In the genomic region with DNA sequence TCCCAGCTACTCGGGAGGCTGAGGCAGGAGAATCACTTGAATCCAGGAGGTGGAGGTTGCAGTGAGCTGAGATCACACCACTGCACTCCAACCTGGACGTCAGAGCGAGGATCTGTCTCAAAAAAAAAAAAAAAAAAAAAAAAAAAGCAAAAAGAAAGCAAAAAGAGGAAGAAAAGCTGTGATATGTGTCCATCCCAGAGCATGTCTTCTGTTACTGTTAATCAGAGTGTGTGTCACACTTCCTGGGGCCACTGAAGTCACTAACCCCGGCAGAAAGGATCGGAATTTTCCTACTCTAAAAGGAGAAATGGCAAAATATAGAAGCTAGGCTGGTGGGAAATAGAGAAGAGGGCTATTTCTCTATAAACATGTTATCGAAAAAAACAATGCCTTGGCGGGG, we compare ENCODE assay signal across 13 cellular contexts. TPM values are rescaled to one million over a fixed set of nuclear protein-coding genes. Genes with fewer than 3 reads are reported as not detected.
DNase-seq lines count a peak whose midpoint lies in the region; ATAC-seq, FAIRE-seq and TF ChIP-seq lines count a peak whose summit lies in the region.
"Had no signal": no experiment of that assay in that cellular context is flagged by ENCODE, and none has a peak within 500 bp of the region (broad histone marks: within the 10 kb centered on the region; RNA-seq: fewer than 3 reads in every experiment).

No MANE protein-coding gene starts in this region.

- H3K36me3 ChIP-seq in GM12878 (ENCODE audit: control insufficient read depth in 2 of 2, insufficient read depth in 2 of 2, low read length in 1 of 2): peaks cover 5 to 10% of the 10 kb centered on the region in 2 experiments; a peak in 3 of 4 replicates

- peak; percentile 43 for ATAC-seq in GM12878
- ATAC-seq in GM19467 (IDR thresholded peaks at IDR 0.05; ENCODE audit: unreplicated experiment): no peak
- ATAC-seq: psoas muscle had no signal

- no TSS peak for BruUV-seq in GM12878 (replicated peaks; lab: Mats Ljungman, UMichigan)

- peak overlapping the region; percentile 61 for H3K27ac ChIP-seq in GM12878 (ENCODE audit: control insufficient read depth, insufficient read depth)
- H3K27ac ChIP-seq: C4-2B, psoas muscle had no signal

- DNase-seq in GM10248 (ENCODE audit: extremely low spot score): peak; percentile 64
- DNase-seq in NB4 (ENCODE audit: low read depth): peak; percentile 79
- DNase-seq in GM12878 (ENCODE audit: low read depth, low spot score): no peak
- DNase-seq in pons (ENCODE audit: low spot score): peak; percentile 74
- no peak for DNase-seq in NCI-H748 (lab: John Stamatoyannopoulos, UW; ENCODE audit: unreplicated experiment)
- DNase-seq in cerebellar nuclear complex (lab: John Stamatoyannopoulos, UW): no peak
- DNase-seq in activated CD4-positive, alpha-beta T cell treated with anti-CD3 and anti-CD28 coated beads, Interleukin-2, amount 50 U/mL, for 1 hour: no peak
- DNase-seq: activated CD4-positive, alpha-beta T cell treated with anti-CD3 and anti-CD28 coated beads, Interleukin-2, amount 50 U/mL, for 4 hours; activated effector memory CD4-positive, alpha-beta T cell treated with Interleukin-2 at 50 U/mL for 16 hours; psoas muscle had no signal

- SMC1A ChIA-PET in GM12878 (lab: Charles Lee; ENCODE audit: uncharacterized antibody, unreplicated experiment): interaction anchor here (1.6 to 2.0 kb wide), 3 partner anchors 9 to 13 kb away, joined by 4 to 8 read pairs (median 5); no protein-coding TSS in a partner anchor

- 23% methylated on average over 7 of the region's 7 CpGs for WGBS in GM12878 (ENCODE audit: insufficient coverage, insufficient replicate concordance, low lambda C conversion rate, missing lambda C conversion rate)

- no peak for TF ChIP-seq RAD21 in GM12878 (IDR thresholded peaks at IDR 0.05; ENCODE audit: insufficient read depth, low read depth, low read length)

- RAD21 ChIA-PET in GM12878 (lab: Charles Lee; ENCODE audit: unreplicated experiment): interaction anchor here (0.6 to 1.6 kb wide), 6 partner anchors 10 to 59 kb away, joined by 3 to 17 read pairs (median 5); partner anchors contain the start of gene PIK3AP1

- CTCF ChIA-PET in GM10248 (lab: Yijun Ruan, JAX) (interaction anchor here (1.1 to 2.6 kb wide), 2 partner anchors 9 to 10 kb away, joined by 3 to 9 read pairs; no protein-coding TSS in a partner anchor), GM12878 (lab: Yijun Ruan, JAX) (interaction anchor here (0.6 to 1.6 kb wide), 7 partner anchors 8 to 156 kb away, joined by 3 to 6 read pairs (median 3); no protein-coding TSS in a partner anchor)

- no peak overlapping the region for H3K4me3 ChIP-seq in NB4 (ENCODE audit: low read depth, low read length)
- peak overlapping the region; percentile 62; the same call in 1 of the 2 replicates for H3K4me3 ChIP-seq in GM12878
- H3K4me3 ChIP-seq: psoas muscle had no signal

- intact Hi-C loops in GM12878 (cut with micrococcal nuclease; ENCODE audit: unreplicated experiment): no loop called here

- TF ChIP-seq POLR2A in NB4 (IDR thresholded peaks at IDR 0.05; ENCODE audit: extremely low read depth, insufficient read length): no peak
- TF ChIP-seq POLR2A in GM12878 (IDR thresholded peaks at IDR 0.05; ENCODE audit: low read depth, low read length): no peak

- H3K79me2 ChIP-seq in GM12878 (ENCODE audit: control insufficient read depth, insufficient read depth, low read length): peaks cover 40% of the 10 kb centered on the region

- H3K9ac ChIP-seq in GM12878 (ENCODE audit: control insufficient read depth, insufficient read depth, low read length): 0 out of 2 replicates have a peak overlapping the region, but pooled peaks have one; percentile 19

- peaks cover 37% of the 10 kb centered on the region for H3K4me1 ChIP-seq in GM12878 (ENCODE audit: control insufficient read depth, insufficient read depth, low read length)
- H3K4me1 ChIP-seq: psoas muscle had no signal

- no peak for TF ChIP-seq EP300 in GM12878 (IDR thresholded peaks at IDR 0.05; ENCODE audit: borderline replicate concordance in 1 of 2, control insufficient read depth in 1 of 2, low read depth in 2 of 2, low read length in 2 of 2)

- POLR2A ChIA-PET in GM10248 (lab: Yijun Ruan, JAX): interaction anchor here (0.6 to 0.8 kb wide), 3 partner anchors 29 to 153 kb away, joined by 3 to 13 read pairs (median 6); no protein-coding TSS in a partner anchor
- POLR2A ChIA-PET in GM12878 (lab: Charles Lee): interaction anchor here (0.6 to 1.4 kb wide), 10 partner anchors 9 to 925 kb away, joined by 3 to 11 read pairs (median 4); no protein-coding TSS in a partner anchor

- no peaks in the 10 kb centered on the region; the same call in 2 of the 3 replicates for H3K9me3 ChIP-seq in GM12878 (replicated peaks; ENCODE audit: control insufficient read depth, insufficient read depth, low read length)
- H3K9me3 ChIP-seq: psoas muscle had no signal

- no peak overlapping the region for H2AFZ ChIP-seq in GM12878 (ENCODE audit: control insufficient read depth, low read depth, low read length)

- in situ Hi-C loops in GM12878 (cut with MboI): no loop called here

- no peak for FAIRE-seq in GM12878 (lab: Jason Lieb, UNC)

- TF ChIP-seq CTCF in GM10248 (IDR thresholded peaks at IDR 0.05; ENCODE audit: control extremely low read depth, extremely low read depth, low read depth, missing control alignments) (no peak), NB4 (IDR thresholded peaks at IDR 0.05; ENCODE audit: low read depth, low read length) (no peak), GM12878 (IDR thresholded peaks at IDR 0.05 in 2 of 3, conservative IDR thresholded peaks at IDR 0.05 in 1 of 3; ENCODE audit: control insufficient read depth in 2 of 3, extremely low read depth in 1 of 3, insufficient read depth in 1 of 3, low read depth in 3 of 3, low read length in 3 of 3) (no peak)

- H4K20me1 ChIP-seq in GM12878 (ENCODE audit: control insufficient read depth, insufficient read depth): no peaks in the 10 kb centered on the region

- H3K4me2 ChIP-seq in GM12878 (ENCODE audit: control insufficient read depth, insufficient read depth): peak overlapping the region; percentile 61; the same call in 1 of the 2 replicates

- no peaks in the 10 kb centered on the region for H3K27me3 ChIP-seq in GM12878 (replicated peaks in 1 of 2; ENCODE audit: control insufficient read depth in 2 of 2, insufficient read depth in 2 of 2, low read length in 1 of 2)

TF ChIP-seq in GM12878, 131 proteins besides CTCF, POLR2A, EP300 and RAD21 (continues in another document):
- TF ChIP-seq, protein P1, sequence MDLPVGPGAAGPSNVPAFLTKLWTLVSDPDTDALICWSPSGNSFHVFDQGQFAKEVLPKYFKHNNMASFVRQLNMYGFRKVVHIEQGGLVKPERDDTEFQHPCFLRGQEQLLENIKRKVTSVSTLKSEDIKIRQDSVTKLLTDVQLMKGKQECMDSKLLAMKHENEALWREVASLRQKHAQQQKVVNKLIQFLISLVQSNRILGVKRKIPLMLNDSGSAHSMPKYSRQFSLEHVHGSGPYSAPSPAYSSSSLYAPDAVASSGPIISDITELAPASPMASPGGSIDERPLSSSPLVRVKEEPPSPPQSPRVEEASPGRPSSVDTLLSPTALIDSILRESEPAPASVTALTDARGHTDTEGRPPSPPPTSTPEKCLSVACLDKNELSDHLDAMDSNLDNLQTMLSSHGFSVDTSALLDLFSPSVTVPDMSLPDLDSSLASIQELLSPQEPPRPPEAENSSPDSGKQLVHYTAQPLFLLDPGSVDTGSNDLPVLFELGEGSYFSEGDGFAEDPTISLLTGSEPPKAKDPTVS (IDR thresholded peaks at IDR 0.05; ENCODE audit: low read depth, low read length): no peak
- TF ChIP-seq FOXM1 (IDR thresholded peaks at IDR 0.05; ENCODE audit: low read depth, low read length) (no peak), NBN (IDR thresholded peaks at IDR 0.05) (peak; percentile 72; the same call in 1 of the 2 replicates), USF1 (IDR thresholded peaks at IDR 0.05; ENCODE audit: borderline replicate concordance, extremely low read length, insufficient read depth, low read depth, low read length) (no peak), BCL11A (IDR thresholded peaks at IDR 0.05; ENCODE audit: low read depth, low read length) (no peak), FOS (IDR thresholded peaks at IDR 0.05; ENCODE audit: borderline replicate concordance, extremely low read depth, insufficient read length) (no peak), IKZF2 (IDR thresholded peaks at IDR 0.05) (peak in 1 of 2 experiments; percentile 31; a peak in 1 of 4 replicates), RUNX3 (IDR thresholded peaks at IDR 0.05; ENCODE audit: low read length) (no peak), HDGF (IDR thresholded peaks at IDR 0.05) (peak; percentile 79)

RNA-seq across cellular contexts. Expression of gene PIK3AP1, which starts 11.9 kb away (rescaled TPM):
- 528 and 572 TPM in 2 replicates for total RNA-seq in GM12878 (2013; cell fraction: nucleolus; rRNA removed)
- total RNA-seq in GM12878 (2014; rRNA removed) (151 and 167 TPM in 2 replicates), GM12878 (2014; rRNA removed; fragmentation: Illumina TruSeq; extraction: Trizol) (143 and 148 TPM in 2 replicates), GM12878 (2021) (137 and 142 TPM in 2 replicates)
- 51.5 TPM for polyA plus RNA-seq in GM12878 (2011; ENCODE audit: low read depth)
- polyA plus RNA-seq in GM12878 (2011; rRNA removed) (281 and 306 TPM in 2 replicates), GM12878 (2014; fragmentation: Illumina TruSeq; extraction: Trizol) (107 and 128 TPM in 2 replicates), GM12878 (2014; fragmentation: Nextera tagmentation; extraction: Ambion mirVana) (10 to 100 TPM; 26.2 to 37.0 TPM), GM12878 (2014; rRNA removed) (108 and 110 TPM in 2 replicates), GM12878 (2016; fragmentation: Nextera tagmentation; extraction: Ambion mirVana) (10 to 100 TPM; 92.4 to 93.7 TPM)
- polyA plus RNA-seq in GM12878 (2011; cell fraction: cytosol; rRNA removed): 333 and 336 TPM in 2 replicates
- polyA plus RNA-seq in GM12878 (2011; cell fraction: nucleus; rRNA removed): 200 and 264 TPM in 2 replicates
- 66.8 and 75.2 TPM in 2 replicates for polyA plus RNA-seq in GM12878 (2012)
- 802 and 813 TPM in 2 replicates for polyA minus RNA-seq in GM12878 (2011; rRNA and poly(A)+ RNA removed)
- 162 and 192 TPM in 2 replicates for polyA minus RNA-seq in GM12878 (2011; cell fraction: cytosol; rRNA and poly(A)+ RNA removed)
- polyA minus RNA-seq in GM12878 (2011; cell fraction: nucleus; rRNA and poly(A)+ RNA removed): 171 and 266 TPM in 2 replicates
- total RNA-seq: MCF 10A had no signal

Comparison
In these comparisons a context has a peak if more than half of its experiments do, and no peak if none do; other contexts are left out.
1. DNase-seq: peak in GM10248 (single experiment), NB4 (single experiment) and pons (single experiment); none in GM12878 (single experiment), NCI-H748 (single experiment), cerebellar nuclear complex (0 of 2) and activated CD4-positive, alpha-beta T cell treated with anti-CD3 and anti-CD28 coated beads, Interleukin-2, amount 50 U/mL, for 1 hour (single experiment).